Comparison of ENCODE assay signal across 1 cellular context in genomic region chr1:27597511-27598216, GRCh38.
TF ChIP-seq lines count a peak whose summit lies in the region.

No MANE protein-coding gene starts in this region.

TF ChIP-seq in H1, 55 proteins besides CTCF, POLR2A, EP300 and RAD21:
- no peak for TF ChIP-seq MAFK (IDR thresholded peaks at IDR 0.05; ENCODE audit: low read depth, low read length)
- TF ChIP-seq CHD2 (IDR thresholded peaks at IDR 0.05; ENCODE audit: low read length): no peak
- no peak for TF ChIP-seq TAF7 (optimal IDR thresholded peaks at IDR 0.05; ENCODE audit: borderline replicate concordance, low read depth, low read length)
- no peak for TF ChIP-seq EZH2 (IDR thresholded peaks at IDR 0.05; ENCODE audit: low read depth, low read length, severe bottlenecking)
- no peak for TF ChIP-seq ZNF274 (IDR thresholded peaks at IDR 0.05; ENCODE audit: borderline replicate concordance, extremely low read depth, low read length)
- no peak for TF ChIP-seq JUND (IDR thresholded peaks at IDR 0.05; ENCODE audit: low read length)
- TF ChIP-seq MAX (IDR thresholded peaks at IDR 0.05): no peak
- TF ChIP-seq SAP30 (IDR thresholded peaks at IDR 0.05; ENCODE audit: insufficient read depth, insufficient replicate concordance, low read length): no peak
- no peak for TF ChIP-seq BRCA1 (IDR thresholded peaks at IDR 0.05; ENCODE audit: low read depth, low read length)
- TF ChIP-seq BCL11A (IDR thresholded peaks at IDR 0.05; ENCODE audit: low read depth in 2 of 2, low read length in 2 of 2): no peak
- no peak for TF ChIP-seq SP1 (IDR thresholded peaks at IDR 0.05; ENCODE audit: low read depth, low read length)
- TF ChIP-seq HDAC2 (IDR thresholded peaks at IDR 0.05; ENCODE audit: borderline replicate concordance in 1 of 2, low read depth in 2 of 2, low read length in 2 of 2): no peak
- no peak for TF ChIP-seq RNF2 (IDR thresholded peaks at IDR 0.05; ENCODE audit: borderline replicate concordance, low read depth, low read length, missing control alignments, poor library complexity, severe bottlenecking)
